20 cellular contexts compared by ENCODE assay signal in genomic region chr1:30974536-30974935, GRCh38.
"Had no signal": no experiment of that assay in that cellular context is flagged by ENCODE, and none has a peak within 500 bp of the region (broad histone marks: within the 10 kb centered on the region; RNA-seq: fewer than 3 reads in every experiment).

No MANE protein-coding gene starts in this region.

- H3K4me3 Mint-ChIP-seq: activated CD8-positive, alpha-beta T cell treated with anti-CD3 and anti-CD28 coated beads for 36 hours; activated naive CD4-positive, alpha-beta T cell treated with anti-CD3 and anti-CD28 coated beads, Interleukin-2, amount 10 ng/mL, durations not matched to agents 7 days and 5 days; activated T-helper 17 cell treated with anti-CD3 and anti-CD28 coated beads, Interleukin-2, amount 50 U/mL, for 72 hours; central memory CD8-positive, alpha-beta T cell; memory B cell; stimulated activated memory B cell treated with anti-CD40 and anti-IgM and Interleukin-4, amounts not matched to agents 10 μg/mL and 1 μg/mL and 100 μg/mL, for 72 hours had no signal

- ATAC-seq: activated CD8-positive, alpha-beta T cell treated with anti-CD3 and anti-CD28 coated beads for 36 hours; activated T-helper 17 cell treated with anti-CD3 and anti-CD28 coated beads, Interleukin-2, amount 50 U/mL, for 72 hours; gastroesophageal sphincter; right cardiac atrium; stimulated activated memory B cell treated with anti-CD40 and anti-IgM and Interleukin-4, amounts not matched to agents 10 μg/mL and 1 μg/mL and 100 μg/mL, for 72 hours had no signal

- H3K27me3 ChIP-seq: adrenal gland, gastroesophageal sphincter, neutrophil, spleen, tibial artery, vagina had no signal

- H3K9me3 ChIP-seq: adrenal gland, gastroesophageal sphincter, left ventricle myocardium inferior, neutrophil, spleen, tibial artery, vagina had no signal

- H3K9me3 Mint-ChIP-seq: activated CD8-positive, alpha-beta T cell treated with anti-CD3 and anti-CD28 coated beads for 36 hours; activated naive CD4-positive, alpha-beta T cell treated with anti-CD3 and anti-CD28 coated beads, Interleukin-2, amount 10 ng/mL, durations not matched to agents 7 days and 5 days; activated T-helper 17 cell treated with anti-CD3 and anti-CD28 coated beads, Interleukin-2, amount 50 U/mL, for 72 hours; central memory CD8-positive, alpha-beta T cell; memory B cell; stimulated activated memory B cell treated with anti-CD40 and anti-IgM and Interleukin-4, amounts not matched to agents 10 μg/mL and 1 μg/mL and 100 μg/mL, for 72 hours had no signal

- H3K27me3 Mint-ChIP-seq: activated CD8-positive, alpha-beta T cell treated with anti-CD3 and anti-CD28 coated beads for 36 hours; activated naive CD4-positive, alpha-beta T cell treated with anti-CD3 and anti-CD28 coated beads, Interleukin-2, amount 10 ng/mL, durations not matched to agents 7 days and 5 days; activated T-helper 17 cell treated with anti-CD3 and anti-CD28 coated beads, Interleukin-2, amount 50 U/mL, for 72 hours; central memory CD8-positive, alpha-beta T cell; memory B cell; stimulated activated memory B cell treated with anti-CD40 and anti-IgM and Interleukin-4, amounts not matched to agents 10 μg/mL and 1 μg/mL and 100 μg/mL, for 72 hours had no signal

- H3K4me3 ChIP-seq: adrenal gland, gastroesophageal sphincter, left ventricle myocardium inferior, spleen, tibial artery, vagina had no signal

- H3K27ac ChIP-seq: gastroesophageal sphincter, neutrophil, tibial artery, vagina had no signal

- DNase-seq: activated CD4-positive, alpha-beta T cell treated with anti-CD3 and anti-CD28 coated beads for 4 hours; activated CD8-positive, alpha-beta memory T cell treated with anti-CD3 and anti-CD28 coated beads, Interleukin-2, amount 50 U/mL, for 4 hours; activated CD8-positive, alpha-beta T cell treated with anti-CD3 and anti-CD28 coated beads for 36 hours; activated naive CD4-positive, alpha-beta T cell treated with anti-CD3 and anti-CD28 coated beads, Interleukin-2, amount 10 ng/mL, durations not matched to agents 7 days and 5 days; adrenal gland; effector memory CD4-positive, alpha-beta T cell; kidney; left ventricle myocardium inferior; right cardiac atrium; spleen; stimulated activated CD4-positive, alpha-beta T cell treated with anti-CD3 and anti-CD28 coated beads, Interleukin-1b, Interleukin-23, amount 100 ng/mL, for 48 hours; T-helper 9 cell; tibial artery had no signal

- H3K27ac Mint-ChIP-seq: activated T-helper 17 cell treated with anti-CD3 and anti-CD28 coated beads, Interleukin-2, amount 50 U/mL, for 72 hours; memory B cell; stimulated activated memory B cell treated with anti-CD40 and anti-IgM and Interleukin-4, amounts not matched to agents 10 μg/mL and 1 μg/mL and 100 μg/mL, for 72 hours had no signal
